Comparison of ENCODE assay signal across 10 cellular contexts in genomic region chr1:45394342-45394741, GRCh38. TPM values are rescaled to one million over a fixed set of nuclear protein-coding genes. Genes with fewer than 3 reads are reported as not detected.
DNase-seq lines count a peak whose midpoint lies in the region; ATAC-seq, FAIRE-seq and TF ChIP-seq lines count a peak whose summit lies in the region.
"Had no signal": no experiment of that assay in that cellular context is flagged by ENCODE, and none has a peak within 500 bp of the region (broad histone marks: within the 10 kb centered on the region; RNA-seq: fewer than 3 reads in every experiment).

No MANE protein-coding gene starts in this region.

- H3K79me2 ChIP-seq in HepG2 (ENCODE audit: insufficient read depth, low read length): no peaks in the 10 kb centered on the region

- no TSS peak for BruUV-seq in HepG2 (replicated peaks; lab: Mats Ljungman, UMichigan)

- no peaks in the 10 kb centered on the region for H3K36me3 ChIP-seq in liver (ENCODE audit: control insufficient read depth in 4 of 4, insufficient read depth in 3 of 4, low read depth in 1 of 4, low read length in 3 of 4)
- no peaks in the 10 kb centered on the region for H3K36me3 ChIP-seq in HepG2 (replicated peaks in 1 of 2; ENCODE audit: control insufficient read depth in 1 of 2, insufficient read depth in 2 of 2, low read length in 2 of 2)
- H3K36me3 ChIP-seq in upper lobe of left lung: no peaks in the 10 kb centered on the region
- H3K36me3 ChIP-seq: cardiac muscle cell had no signal

- WGBS in liver: 72% methylated on average over 3 of the region's 3 CpGs
- 96% methylated on average over 3 of the region's 3 CpGs for WGBS in HepG2 (ENCODE audit: low lambda C conversion rate)
- WGBS in upper lobe of left lung, 2 donors: 36 to 46% methylated on average over 3 of the region's 3 CpGs

- H3K9me3 ChIP-seq in liver (ENCODE audit: control insufficient read depth in 4 of 4, low read length in 3 of 4) (no peaks in the 10 kb centered on the region), HepG2 (ENCODE audit: low read length) (no peaks in the 10 kb centered on the region), T-helper 17 cell (ENCODE audit: control insufficient read depth, low read length, poor library complexity, severe bottlenecking) (no peaks in the 10 kb centered on the region), upper lobe of left lung (no peaks in the 10 kb centered on the region)

- peak overlapping the region; percentile 71 for H3K27ac Mint-ChIP-seq in T-helper 17 cell

- TF ChIP-seq POLR2A in HepG2 (IDR thresholded peaks at IDR 0.05; ENCODE audit: insufficient read depth in 1 of 2, low read depth in 2 of 2, low read length in 2 of 2) (no peak), upper lobe of left lung (IDR thresholded peaks at IDR 0.05) (no peak)

- in situ Hi-C loops in HepG2 (cut with HindIII; ENCODE audit: extremely low pct_ligation_motif_present, low pct_unique_long_range_greater_than_20kb): no loop called here

- H3K4me1 ChIP-seq in liver (ENCODE audit: control insufficient read depth in 4 of 4, insufficient read depth in 4 of 4, low read length in 3 of 4) (peaks cover 0 to 9% (median 3%) of the 10 kb centered on the region in 4 donors), HepG2 (ENCODE audit: insufficient read depth, low read length) (peaks cover 27% of the 10 kb centered on the region), upper lobe of left lung (peaks cover 12 to 18% (median 13%) of the 10 kb centered on the region in 4 donors)

- H3K27ac ChIP-seq in liver (ENCODE audit: low read depth in 1 of 2, low read length in 2 of 2): peak overlapping the region; percentile 41 to 50
- H3K27ac ChIP-seq in HepG2 (ENCODE audit: extremely low read length, insufficient read depth, low read length): no peak overlapping the region
- peak overlapping the region; percentile 68 to 82 (median 74) for H3K27ac ChIP-seq in upper lobe of left lung
- H3K27ac ChIP-seq: C4-2B, cardiac muscle cell had no signal

- TF ChIP-seq CTCF in liver (IDR thresholded peaks at IDR 0.05; ENCODE audit: low read depth, low read length, missing input control) (no peak), HepG2 (CRISPR knock-in tag; IDR thresholded peaks at IDR 0.05) (no peak), upper lobe of left lung (IDR thresholded peaks at IDR 0.05) (no peak)

- no peak for FAIRE-seq in HepG2 (lab: Jason Lieb, UNC)

- DNase-seq in HepG2 (ENCODE audit: low spot score) (no peak), T-helper 17 cell (no peak), upper lobe of left lung (no peak), dedifferentiated amniotic fluid mesenchymal stem cell (ENCODE audit: extremely low spot score) (no peak), T-helper 9 cell (no peak)
- no peak for DNase-seq in activated effector memory CD4-positive, alpha-beta T cell treated with anti-CD3 and anti-CD28 coated beads, Interleukin-2, amount 50 U/mL, for 16 hours

- peaks cover 3% of the 10 kb centered on the region for H3K4me1 Mint-ChIP-seq in T-helper 17 cell

- H3K27me3 Mint-ChIP-seq in T-helper 17 cell: no peaks in the 10 kb centered on the region

- peaks cover 2% of the 10 kb centered on the region for H3K36me3 Mint-ChIP-seq in T-helper 17 cell (ENCODE audit: low read depth)

- TF ChIP-seq RAD21 in liver (IDR thresholded peaks at IDR 0.05) (no peak), HepG2 (CRISPR knock-in tag; IDR thresholded peaks at IDR 0.05) (no peak)

- no peak overlapping the region for H3K4me3 Mint-ChIP-seq in T-helper 17 cell

- no peak overlapping the region for H2AFZ ChIP-seq in HepG2 (ENCODE audit: low read length)

- H3K27me3 ChIP-seq in liver (ENCODE audit: control insufficient read depth in 4 of 4, insufficient read depth in 4 of 4, low read length in 3 of 4) (no peaks in the 10 kb centered on the region), HepG2 (ENCODE audit: control insufficient read depth in 1 of 2, insufficient read depth in 2 of 2, low read length in 2 of 2) (no peaks in the 10 kb centered on the region), upper lobe of left lung (no peaks in the 10 kb centered on the region)
- H3K27me3 ChIP-seq: cardiac muscle cell had no signal

- intact Hi-C loops in HepG2 (cut with micrococcal nuclease; ENCODE audit: unreplicated experiment): no loop called here

- POLR2A ChIA-PET in HepG2 (lab: Yijun Ruan, JAX): no interaction called here

- peak overlapping the region in 1 of 2 donors; percentile 14 for H3K9ac ChIP-seq in liver (ENCODE audit: low read depth in 1 of 2, low read length in 2 of 2)
- no peak overlapping the region for H3K9ac ChIP-seq in HepG2 (ENCODE audit: insufficient read depth, low read depth, low read length)

- H3K4me3 ChIP-seq in liver (ENCODE audit: low read depth in 1 of 3, low read length in 3 of 3): no peak overlapping the region
- H3K4me3 ChIP-seq in HepG2 (replicated peaks in 1 of 3; ENCODE audit: insufficient read depth in 1 of 3, low read depth in 2 of 3, low read length in 3 of 3): no peak overlapping the region
- H3K4me3 ChIP-seq in upper lobe of left lung: no peak overlapping the region
- H3K4me3 ChIP-seq: cardiac muscle cell had no signal

- ATAC-seq in HepG2 (no peak), HG02943 (IDR thresholded peaks at IDR 0.05; ENCODE audit: low read depth, unreplicated experiment) (peak; percentile 51), T-helper 17 cell (peak; percentile 59), upper lobe of left lung (ENCODE audit: low FRiP score in 2 of 2) (peak; percentile 15 to 33)

- no peaks in the 10 kb centered on the region for H4K20me1 ChIP-seq in HepG2 (ENCODE audit: insufficient read depth, low read length)

- TF ChIP-seq EP300 in HepG2 (IDR thresholded peaks at IDR 0.05; ENCODE audit: low read depth in 2 of 2, low read length in 2 of 2): no peak
- TF ChIP-seq EP300 in HepG2 (CRISPR knock-in tag; IDR thresholded peaks at IDR 0.05; ENCODE audit: borderline replicate concordance): no peak
- no peak for TF ChIP-seq EP300 in upper lobe of left lung (IDR thresholded peaks at IDR 0.05)

- no peak overlapping the region for H3K4me2 ChIP-seq in HepG2 (ENCODE audit: low read depth, low read length)

- CTCF ChIA-PET in HepG2 (lab: Yijun Ruan, JAX; ENCODE audit: low intra/inter-chr PET ratio, low total read pairs): no interaction called here

TF ChIP-seq in HepG2, 621 proteins besides CTCF, POLR2A, EP300 and RAD21 (continues in another document):
- TF ChIP-seq SP4 (CRISPR knock-in tag; IDR thresholded peaks at IDR 0.05): no peak
- no peak for TF ChIP-seq IKZF1 (IDR thresholded peaks at IDR 0.05)

RNA-seq across cellular contexts. Expression of gene MUTYH, which starts 54.1 kb away (rescaled TPM):
- total RNA-seq in liver (10 to 100 TPM in 1 of 2 donors, 1 to 10 TPM in 1; 6.8 to 10.0 TPM), HepG2 (2016; rRNA removed; fragmentation: Illumina TruSeq; extraction: Trizol) (12.7 and 17.1 TPM in 2 replicates), T-helper 17 cell (10 to 100 TPM; 60.4 to 73.4 TPM), upper lobe of left lung (100 to 1,000 TPM in 1 of 6 donors, 10 to 100 TPM in 5; 10.3 to 105 (median 24.5) TPM)
- polyA plus RNA-seq in liver (1 to 10 TPM; 5.2 to 9.5 TPM), HepG2 (2011; rRNA removed) (16.3 and 19.4 TPM in 2 replicates)
- total RNA-seq in HepG2 (2016; cell fraction: cytosol; rRNA removed; fragmentation: Illumina TruSeq; extraction: Trizol; ENCODE audit: low read depth): 8.3 and 9.6 TPM in 2 replicates
- 11.8 and 17.5 TPM in 2 replicates for total RNA-seq in HepG2 (2016; cell fraction: insoluble cytoplasmic fraction; rRNA removed; fragmentation: Illumina TruSeq; extraction: Trizol)
- total RNA-seq in HepG2 (2016; cell fraction: membrane; rRNA removed; fragmentation: Illumina TruSeq; extraction: Trizol): 13.2 and 14.1 TPM in 2 replicates
- total RNA-seq in HepG2 (2016; cell fraction: nucleus; rRNA removed; fragmentation: Illumina TruSeq; extraction: Trizol): 19.6 and 22.4 TPM in 2 replicates
- polyA plus RNA-seq in HepG2 (2011; cell fraction: cytosol; rRNA removed): 7.9 and 12.7 TPM in 2 replicates
- polyA plus RNA-seq in HepG2 (2011; cell fraction: nucleus; rRNA removed): 82.7 and 96.2 TPM in 2 replicates
- polyA plus RNA-seq in HepG2 (2012): 11.1 and 12.0 TPM in 2 replicates
- polyA plus RNA-seq in HepG2 (2016; cell fraction: cytosol; fragmentation: Illumina TruSeq; extraction: Trizol; ENCODE audit: low read depth): 5.6 and 7.1 TPM in 2 replicates
- polyA plus RNA-seq in HepG2 (2016; cell fraction: insoluble cytoplasmic fraction; fragmentation: Illumina TruSeq; extraction: Trizol; ENCODE audit: low read depth): 11.6 and 12.8 TPM in 2 replicates
- polyA plus RNA-seq in HepG2 (2016; cell fraction: membrane; fragmentation: Illumina TruSeq; extraction: Trizol; ENCODE audit: low read depth): 8.5 and 9.5 TPM in 2 replicates
- polyA plus RNA-seq in HepG2 (2016; cell fraction: nucleus; fragmentation: Illumina TruSeq; extraction: Trizol; ENCODE audit: insufficient read depth, low read depth): 58.3 and 64.2 TPM in 2 replicates
- 19.2 and 21.3 TPM in 2 replicates for polyA minus RNA-seq in HepG2 (2011; rRNA and poly(A)+ RNA removed; ENCODE audit: low replicate concordance)
- polyA minus RNA-seq in HepG2 (2011; cell fraction: cytosol; rRNA and poly(A)+ RNA removed): 4.2 and 4.7 TPM in 2 replicates
- polyA minus RNA-seq in HepG2 (2011; cell fraction: nucleus; rRNA and poly(A)+ RNA removed): 15.0 and 15.5 TPM in 2 replicates

RNA-seq across cellular contexts. Expression of gene TOE1, which starts 54.4 kb away (rescaled TPM):
- total RNA-seq in liver (1 to 10 TPM; 5.9 to 9.1 TPM), HepG2 (2016; rRNA removed; fragmentation: Illumina TruSeq; extraction: Trizol) (17.4 and 19.0 TPM in 2 replicates), T-helper 17 cell (10 to 100 TPM; 51.4 to 52.5 TPM), upper lobe of left lung (10 to 100 TPM in 2 of 6 donors, 1 to 10 TPM in 4; 5.4 to 16.6 (median 9.1) TPM)
- polyA plus RNA-seq in liver (1 to 10 TPM; 3.5 to 5.8 TPM), HepG2 (2011; rRNA removed) (12.1 and 14.1 TPM in 2 replicates)
- total RNA-seq in HepG2 (2016; cell fraction: cytosol; rRNA removed; fragmentation: Illumina TruSeq; extraction: Trizol; ENCODE audit: low read depth): 6.1 and 6.9 TPM in 2 replicates
- 17.0 and 19.2 TPM in 2 replicates for total RNA-seq in HepG2 (2016; cell fraction: insoluble cytoplasmic fraction; rRNA removed; fragmentation: Illumina TruSeq; extraction: Trizol)
- total RNA-seq in HepG2 (2016; cell fraction: membrane; rRNA removed; fragmentation: Illumina TruSeq; extraction: Trizol): 9.4 and 11.7 TPM in 2 replicates
- 18.1 and 21.7 TPM in 2 replicates for total RNA-seq in HepG2 (2016; cell fraction: nucleus; rRNA removed; fragmentation: Illumina TruSeq; extraction: Trizol)
- 13.3 and 16.7 TPM in 2 replicates for polyA plus RNA-seq in HepG2 (2011; cell fraction: cytosol; rRNA removed)
- 24.4 and 29.6 TPM in 2 replicates for polyA plus RNA-seq in HepG2 (2011; cell fraction: nucleus; rRNA removed)
- polyA plus RNA-seq in HepG2 (2012): 5.6 and 7.9 TPM in 2 replicates
- 4.9 and 6.0 TPM in 2 replicates for polyA plus RNA-seq in HepG2 (2016; cell fraction: cytosol; fragmentation: Illumina TruSeq; extraction: Trizol; ENCODE audit: low read depth)
- polyA plus RNA-seq in HepG2 (2016; cell fraction: insoluble cytoplasmic fraction; fragmentation: Illumina TruSeq; extraction: Trizol; ENCODE audit: low read depth): 17.2 and 18.2 TPM in 2 replicates
- 7.3 and 8.1 TPM in 2 replicates for polyA plus RNA-seq in HepG2 (2016; cell fraction: membrane; fragmentation: Illumina TruSeq; extraction: Trizol; ENCODE audit: low read depth)
- 21.5 and 25.2 TPM in 2 replicates for polyA plus RNA-seq in HepG2 (2016; cell fraction: nucleus; fragmentation: Illumina TruSeq; extraction: Trizol; ENCODE audit: insufficient read depth, low read depth)
- polyA minus RNA-seq in HepG2 (2011; rRNA and poly(A)+ RNA removed; ENCODE audit: low replicate concordance): 26.7 and 78.7 TPM in 2 replicates
- 6.8 and 11.4 TPM in 2 replicates for polyA minus RNA-seq in HepG2 (2011; cell fraction: cytosol; rRNA and poly(A)+ RNA removed)
- 35.4 and 43.5 TPM in 2 replicates for polyA minus RNA-seq in HepG2 (2011; cell fraction: nucleus; rRNA and poly(A)+ RNA removed)
